22 cellular contexts compared by ENCODE assay signal in genomic region chr12:75887979-75888378, GRCh38.
"Had no signal": no experiment of that assay in that cellular context is flagged by ENCODE, and none has a peak within 500 bp of the region (broad histone marks: within the 10 kb centered on the region; RNA-seq: fewer than 3 reads in every experiment).

No MANE protein-coding gene starts in this region.

- H3K36me3 Mint-ChIP-seq: naive thymus-derived CD4-positive, alpha-beta T cell; stimulated activated effector memory CD8-positive, alpha-beta T cell treated with anti-CD3 and anti-CD28 coated beads, Interleukin-12 subunit alpha, Interleukin-12 subunit beta, amount 100 ng/mL, for 72 hours had no signal

- H3K4me3 ChIP-seq: gastrocnemius medialis, lung, prostate gland, sigmoid colon, thoracic aorta, tibial nerve, upper lobe of right lung, uterus had no signal

- H3K4me1 ChIP-seq: gastrocnemius medialis, prostate gland, sigmoid colon, upper lobe of right lung, uterus had no signal

- H3K27ac Mint-ChIP-seq: effector memory CD8-positive, alpha-beta T cell; naive thymus-derived CD4-positive, alpha-beta T cell; stimulated activated effector memory CD8-positive, alpha-beta T cell treated with anti-CD3 and anti-CD28 coated beads, Interleukin-12 subunit alpha, Interleukin-12 subunit beta, amount 100 ng/mL, for 72 hours had no signal

- H3K27me3 ChIP-seq: gastrocnemius medialis, sigmoid colon, tibial nerve, upper lobe of right lung, uterus had no signal

- H3K9me3 ChIP-seq: gastrocnemius medialis, prostate gland, sigmoid colon, thoracic aorta, tibial nerve, upper lobe of right lung, uterus had no signal

- H3K4me1 Mint-ChIP-seq: stimulated activated effector memory CD8-positive, alpha-beta T cell treated with anti-CD3 and anti-CD28 coated beads, Interleukin-12 subunit alpha, Interleukin-12 subunit beta, amount 100 ng/mL, for 72 hours had no signal

- H3K4me3 Mint-ChIP-seq: effector memory CD8-positive, alpha-beta T cell; naive thymus-derived CD4-positive, alpha-beta T cell; nephron; stimulated activated effector memory CD8-positive, alpha-beta T cell treated with anti-CD3 and anti-CD28 coated beads, Interleukin-12 subunit alpha, Interleukin-12 subunit beta, amount 100 ng/mL, for 72 hours had no signal

- H3K36me3 ChIP-seq: gastrocnemius medialis, prostate gland, sigmoid colon, thoracic aorta, tibial nerve, upper lobe of right lung, uterus had no signal

- H3K27ac ChIP-seq: gastrocnemius medialis, prostate gland, sigmoid colon, thoracic aorta, upper lobe of right lung, uterus had no signal

- DNase-seq: cortex of kidney; effector memory CD8-positive, alpha-beta T cell; gastrocnemius medialis; head of caudate nucleus; kidney; mesenchymal stem cell; midbrain; naive thymus-derived CD4-positive, alpha-beta T cell; nucleus accumbens; right cardiac atrium; sigmoid colon; stimulated activated CD4-positive, alpha-beta T cell treated with anti-CD3 and anti-CD28 coated beads, Interleukin-2, amount 100 ng/mL, for 24 hours; stimulated activated CD4-positive, alpha-beta T cell treated with anti-CD3 and anti-CD28 coated beads, Interleukin-4, amount 100 ng/mL, for 24 hours; stimulated activated naive CD4-positive, alpha-beta T cell treated with Interleukin-2 at 50 U/mL for 16 hours; upper lobe of right lung; uterus had no signal

- H3K9me3 Mint-ChIP-seq: effector memory CD8-positive, alpha-beta T cell; nephron; stimulated activated effector memory CD8-positive, alpha-beta T cell treated with anti-CD3 and anti-CD28 coated beads, Interleukin-12 subunit alpha, Interleukin-12 subunit beta, amount 100 ng/mL, for 72 hours had no signal
